In the genomic region with DNA sequence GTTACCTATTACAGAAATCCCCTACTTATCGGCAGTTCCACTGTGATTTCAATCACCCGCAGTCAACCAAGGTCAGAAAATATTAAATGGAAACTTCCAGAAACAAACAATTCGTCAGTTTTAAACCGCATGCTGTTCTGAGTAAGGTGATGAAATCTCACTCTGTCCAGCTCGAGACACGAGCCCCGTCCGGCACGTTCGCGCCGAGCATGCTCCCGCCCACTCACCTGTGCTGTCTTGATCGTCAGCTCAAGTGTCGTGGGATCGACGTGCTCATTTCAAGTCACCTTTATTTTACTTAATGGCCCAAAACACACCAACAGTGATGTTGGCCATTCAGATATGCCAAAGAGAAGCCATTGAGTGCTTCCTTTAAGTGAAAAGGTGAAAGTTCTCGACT, we compare ENCODE assay signal across 19 cellular contexts.
"Had no signal": no experiment of that assay in that cellular context is flagged by ENCODE, and none has a peak within 500 bp of the region (broad histone marks: within the 10 kb centered on the region; RNA-seq: fewer than 3 reads in every experiment).

No MANE protein-coding gene starts in this region.

- H3K27ac Mint-ChIP-seq: activated B cell treated with CpG ODN at 0.5 μM for 24 hours; activated T-helper 17 cell treated with anti-CD3 and anti-CD28 coated beads, Interleukin-2, amount 50 U/mL, for 72 hours had no signal

- ATAC-seq: activated T-helper 17 cell treated with anti-CD3 and anti-CD28 coated beads, Interleukin-2, amount 50 U/mL, for 72 hours; body of pancreas; left ventricle myocardium superior; psoas muscle had no signal

- H3K4me3 Mint-ChIP-seq: activated B cell treated with CpG ODN at 0.5 μM for 24 hours; activated T-helper 17 cell treated with anti-CD3 and anti-CD28 coated beads, Interleukin-2, amount 50 U/mL, for 72 hours had no signal

- DNase-seq: activated B cell treated with CpG ODN at 0.5 μM for 24 hours; activated CD4-positive, alpha-beta T cell treated with anti-CD3 and anti-CD28 coated beads for 48 hours; activated CD8-positive, alpha-beta memory T cell treated with anti-CD3 and anti-CD28 coated beads, Interleukin-2, amount 50 U/mL, for 48 hours; activated naive CD4-positive, alpha-beta T cell treated with anti-CD3 and anti-CD28 coated beads, Interleukin-2, amount 50 U/mL, for 16 hours; amniotic stem cell; body of pancreas; central memory CD4-positive, alpha-beta T cell; colonic mucosa; hippocampal formation; kidney; left ventricle myocardium superior; mesendoderm; psoas muscle; right lobe of liver; T-helper 2 cell; thyroid gland; uterus had no signal

- H3K9me3 Mint-ChIP-seq: activated B cell treated with CpG ODN at 0.5 μM for 24 hours had no signal

- H3K27me3 Mint-ChIP-seq: activated B cell treated with CpG ODN at 0.5 μM for 24 hours; activated T-helper 17 cell treated with anti-CD3 and anti-CD28 coated beads, Interleukin-2, amount 50 U/mL, for 72 hours had no signal

- FAIRE-seq: endometrium, kidney had no signal
